In genomic region chr12:130161261-130162231, GRCh38 we compare ENCODE assay signal across 11 cellular contexts. TPM values are rescaled to one million over a fixed set of nuclear protein-coding genes. Genes with fewer than 3 reads are reported as not detected.
DNase-seq lines count a peak whose midpoint lies in the region; ATAC-seq and TF ChIP-seq lines count a peak whose summit lies in the region.
"Had no signal": no experiment of that assay in that cellular context is flagged by ENCODE, and none has a peak within 500 bp of the region (broad histone marks: within the 10 kb centered on the region; RNA-seq: fewer than 3 reads in every experiment).

No MANE protein-coding gene starts in this region.

- H3K27me3 Mint-ChIP-seq in activated T-cell treated with anti-CD3 and anti-CD28 coated beads, Interleukin-2, amount 50 U/mL, for 24 hours, result peaks cover 52% of the 10 kb centered on the region

- no peak overlapping the region for H3K27ac ChIP-seq in upper lobe of right lung

- no peaks in the 10 kb centered on the region for H3K9me3 ChIP-seq in upper lobe of right lung

- peaks cover 5% of the 10 kb centered on the region for H3K4me1 ChIP-seq in upper lobe of right lung

- ATAC-seq in upper lobe of right lung, result no peak
- ATAC-seq in GM19452 (IDR thresholded peaks at IDR 0.05; ENCODE audit: unreplicated experiment), result no peak
- ATAC-seq: stimulated activated effector memory CD8-positive, alpha-beta T cell treated with anti-CD3 and anti-CD28 coated beads, Interleukin-12 subunit alpha, Interleukin-12 subunit beta, amount 100 ng/mL, for 72 hours had no signal

- no peak overlapping the region for H3K27ac Mint-ChIP-seq in activated T-cell treated with anti-CD3 and anti-CD28 coated beads, Interleukin-2, amount 50 U/mL, for 24 hours
- H3K27ac Mint-ChIP-seq: CD14-positive monocyte; stimulated activated effector memory CD8-positive, alpha-beta T cell treated with anti-CD3 and anti-CD28 coated beads, Interleukin-12 subunit alpha, Interleukin-12 subunit beta, amount 100 ng/mL, for 72 hours had no signal

- H3K9me3 Mint-ChIP-seq in activated T-cell treated with anti-CD3 and anti-CD28 coated beads, Interleukin-2, amount 50 U/mL, for 24 hours, result no peaks in the 10 kb centered on the region
- H3K9me3 Mint-ChIP-seq: stimulated activated effector memory CD8-positive, alpha-beta T cell treated with anti-CD3 and anti-CD28 coated beads, Interleukin-12 subunit alpha, Interleukin-12 subunit beta, amount 100 ng/mL, for 72 hours had no signal

- no peaks in the 10 kb centered on the region for H3K36me3 ChIP-seq in upper lobe of right lung

- peak overlapping the region; percentile 33 for H3K4me3 Mint-ChIP-seq in activated T-cell treated with anti-CD3 and anti-CD28 coated beads, Interleukin-2, amount 50 U/mL, for 24 hours
- H3K4me3 Mint-ChIP-seq: stimulated activated effector memory CD8-positive, alpha-beta T cell treated with anti-CD3 and anti-CD28 coated beads, Interleukin-12 subunit alpha, Interleukin-12 subunit beta, amount 100 ng/mL, for 72 hours had no signal

- TF ChIP-seq CTCF in epithelial cell of esophagus (IDR thresholded peaks at IDR 0.05; ENCODE audit: insufficient read depth, low read depth, low read length, missing control alignments), result no peak
- no peak for TF ChIP-seq CTCF in upper lobe of right lung (IDR thresholded peaks at IDR 0.05)

- H3K4me3 ChIP-seq in epithelial cell of esophagus (ENCODE audit: low read length) (peak overlapping the region; percentile 21), upper lobe of right lung (peak overlapping the region; percentile 42)

- no peak for DNase-seq in activated T-cell treated with anti-CD3 and anti-CD28 coated beads, Interleukin-2, amount 50 U/mL, for 24 hours
- DNase-seq in activated T-cell treated with anti-CD3 and anti-CD28 coated beads for 4 hours (no peak), epithelial cell of esophagus (ENCODE audit: low read depth) (no peak), mucosa of gallbladder (ENCODE audit: low spot score) (peak; percentile 62), upper lobe of right lung (peak; percentile 63), NCI-H524 treated with DMSO at 0.1 percent for 48 hours (lab: John Stamatoyannopoulos, UW) (no peak), NOMO-1 (lab: John Stamatoyannopoulos, UW; ENCODE audit: unreplicated experiment in 2 of 2) (no peak)
- DNase-seq: amniotic stem cell had no signal

- H3K27me3 ChIP-seq in upper lobe of right lung, result peaks cover 67% of the 10 kb centered on the region

- intact Hi-C loops in upper lobe of right lung (cut with DNase I), result no loop called here

- H3K4me1 Mint-ChIP-seq in activated T-cell treated with anti-CD3 and anti-CD28 coated beads, Interleukin-2, amount 50 U/mL, for 24 hours (ENCODE audit: low read depth), result peaks cover 5% of the 10 kb centered on the region
- H3K4me1 Mint-ChIP-seq: CD14-positive monocyte; stimulated activated effector memory CD8-positive, alpha-beta T cell treated with anti-CD3 and anti-CD28 coated beads, Interleukin-12 subunit alpha, Interleukin-12 subunit beta, amount 100 ng/mL, for 72 hours had no signal

- H3K36me3 Mint-ChIP-seq in activated T-cell treated with anti-CD3 and anti-CD28 coated beads, Interleukin-2, amount 50 U/mL, for 24 hours (ENCODE audit: low read depth), result no peaks in the 10 kb centered on the region
- H3K36me3 Mint-ChIP-seq: stimulated activated effector memory CD8-positive, alpha-beta T cell treated with anti-CD3 and anti-CD28 coated beads, Interleukin-12 subunit alpha, Interleukin-12 subunit beta, amount 100 ng/mL, for 72 hours had no signal

RNA-seq across cellular contexts. Expression of gene FZD10, which starts 0.7 kb away (rescaled TPM):
- total RNA-seq in mucosa of gallbladder (1.1 TPM), upper lobe of right lung (0.84 TPM)

Comparison
In these comparisons a context has a peak if more than half of its experiments do, and no peak if none do; other contexts are left out.
1. DNase-seq: peak in mucosa of gallbladder (single experiment) and upper lobe of right lung (single experiment); none in activated T-cell treated with anti-CD3 and anti-CD28 coated beads, Interleukin-2, amount 50 U/mL, for 24 hours (single experiment), activated T-cell treated with anti-CD3 and anti-CD28 coated beads for 4 hours (single experiment), epithelial cell of esophagus (single experiment), NCI-H524 treated with DMSO at 0.1 percent for 48 hours (single experiment) and NOMO-1 (0 of 2).